1 cellular context compared by ENCODE assay signal in genomic region chr1:55713516-55713915, GRCh38.
TF ChIP-seq lines count a peak whose summit lies in the region.

No MANE protein-coding gene starts in this region.

TF ChIP-seq in IMR-90, 13 proteins besides CTCF, POLR2A, EP300 and RAD21:
- TF ChIP-seq BHLHE40 (IDR thresholded peaks at IDR 0.05; ENCODE audit: low read depth, low read length): no peak
- no peak for TF ChIP-seq USF2 (IDR thresholded peaks at IDR 0.05; ENCODE audit: low read depth, low read length)
- no peak for TF ChIP-seq SMC3 (IDR thresholded peaks at IDR 0.05; ENCODE audit: low read depth, low read length)
- no peak for TF ChIP-seq CHD1 (IDR thresholded peaks at IDR 0.05; ENCODE audit: low read depth, low read length)
- TF ChIP-seq NFE2L2 (IDR thresholded peaks at IDR 0.05; ENCODE audit: low read depth, low read length): no peak
- TF ChIP-seq MAZ (IDR thresholded peaks at IDR 0.05; ENCODE audit: borderline replicate concordance, low read depth, low read length): no peak
- TF ChIP-seq RCOR1 (IDR thresholded peaks at IDR 0.05; ENCODE audit: insufficient replicate concordance, low read length): no peak
- TF ChIP-seq RFX5 (IDR thresholded peaks at IDR 0.05; ENCODE audit: low read depth, low read length): no peak
- TF ChIP-seq CEBPB (IDR thresholded peaks at IDR 0.05; ENCODE audit: low read depth, low read length): no peak
- TF ChIP-seq FOS (IDR thresholded peaks at IDR 0.05; ENCODE audit: low read depth, low read length): no peak
- TF ChIP-seq ELK1 (IDR thresholded peaks at IDR 0.05; ENCODE audit: borderline replicate concordance, low read depth, low read length): no peak
